ENCODE assay signal across 21 cellular contexts in the genomic region with DNA sequence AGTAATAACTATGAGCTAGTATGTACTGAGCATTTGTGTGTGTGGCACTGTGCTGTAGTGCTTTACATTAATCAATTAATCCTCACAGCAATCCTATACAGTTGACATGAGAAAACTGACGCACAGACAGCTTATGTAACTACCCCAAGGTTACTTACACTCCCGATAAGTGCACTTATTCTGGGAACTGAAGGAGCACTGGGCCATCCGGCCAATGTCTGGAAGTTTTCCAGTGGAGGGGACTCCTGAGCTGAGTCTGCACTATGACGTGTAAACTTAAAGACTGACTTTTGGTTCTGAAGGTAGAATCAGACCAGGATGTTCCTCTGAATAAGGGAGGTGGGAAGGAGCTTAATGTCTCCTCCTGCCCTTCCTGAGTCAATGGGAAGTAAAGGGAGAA. TPM values are rescaled to one million over a fixed set of nuclear protein-coding genes. Genes with fewer than 3 reads are reported as not detected.
"Had no signal": no experiment of that assay in that cellular context is flagged by ENCODE, and none has a peak within 500 bp of the region (broad histone marks: within the 10 kb centered on the region; RNA-seq: fewer than 3 reads in every experiment).

No MANE protein-coding gene starts in this region.

- H3K27ac ChIP-seq: epithelial cell of prostate, foreskin keratinocyte, thyroid gland had no signal

- H3K36me3 Mint-ChIP-seq: activated CD8-positive, alpha-beta memory T cell treated with anti-CD3 and anti-CD28 coated beads, Interleukin-2, amount 10 ng/mL, durations not matched to agents 7 days and 5 days; activated naive CD8-positive, alpha-beta T cell treated with anti-CD3 and anti-CD28 coated beads for 36 hours; natural killer cell had no signal

- H3K4me1 ChIP-seq: foreskin keratinocyte had no signal

- H3K36me3 ChIP-seq: thyroid gland had no signal

- H3K4me1 Mint-ChIP-seq: activated B cell treated with CpG ODN at 0.5 μM for 24 hours; activated CD4-positive, alpha-beta memory T cell treated with anti-CD3 and anti-CD28 coated beads, Interleukin-2, amount 10 ng/mL, durations not matched to agents 7 days and 5 days; activated CD8-positive, alpha-beta memory T cell treated with anti-CD3 and anti-CD28 coated beads, Interleukin-2, amount 10 ng/mL, durations not matched to agents 7 days and 5 days had no signal

- FAIRE-seq: TTC549, urothelium cell line had no signal

- DNase-seq: activated B cell treated with CpG ODN at 0.5 μM for 24 hours; activated CD4-positive, alpha-beta memory T cell treated with anti-CD3 and anti-CD28 coated beads, Interleukin-2, amount 10 ng/mL, durations not matched to agents 7 days and 5 days; activated CD4-positive, alpha-beta T cell treated with anti-CD3 and anti-CD28 coated beads for 4 hours; activated CD8-positive, alpha-beta memory T cell treated with anti-CD3 and anti-CD28 coated beads, Interleukin-2, amount 10 ng/mL, durations not matched to agents 7 days and 5 days; activated naive CD8-positive, alpha-beta T cell treated with anti-CD3 and anti-CD28 coated beads for 36 hours; amygdala; caudate nucleus; effector memory CD8-positive, alpha-beta T cell; kidney glomerular epithelial cell; natural killer cell; stimulated activated CD4-positive, alpha-beta T cell treated with anti-CD3 and anti-CD28 coated beads, Interleukin-12 subunit alpha, Interleukin-12 subunit beta, amount 100 ng/mL, for 4 hours; stimulated activated CD4-positive, alpha-beta T cell treated with anti-CD3 and anti-CD28 coated beads, Interleukin-1b, Interleukin-23, amount 100 ng/mL, for 48 hours; stimulated activated CD8-positive, alpha-beta memory T cell treated with anti-CD3 and anti-CD28 coated beads, Interleukin-4, amount 100 ng/mL, for 48 hours; stimulated activated naive CD4-positive, alpha-beta T cell; thyroid gland had no signal

- H3K27me3 ChIP-seq: body of pancreas had no signal

- H3K9me3 Mint-ChIP-seq: activated B cell treated with CpG ODN at 0.5 μM for 24 hours; activated CD4-positive, alpha-beta memory T cell treated with anti-CD3 and anti-CD28 coated beads, Interleukin-2, amount 10 ng/mL, durations not matched to agents 7 days and 5 days; activated naive CD8-positive, alpha-beta T cell treated with anti-CD3 and anti-CD28 coated beads for 36 hours; effector memory CD8-positive, alpha-beta T cell; natural killer cell; T-helper 2 cell treated with Interferon-gamma antibody and Interleukin-4, amounts not matched to agents 5 μg/mL and 100 μg/mL, for 36 hours had no signal

- H3K4me3 Mint-ChIP-seq: activated B cell treated with CpG ODN at 0.5 μM for 24 hours; activated CD4-positive, alpha-beta memory T cell treated with anti-CD3 and anti-CD28 coated beads, Interleukin-2, amount 10 ng/mL, durations not matched to agents 7 days and 5 days; activated CD8-positive, alpha-beta memory T cell treated with anti-CD3 and anti-CD28 coated beads, Interleukin-2, amount 10 ng/mL, durations not matched to agents 7 days and 5 days; activated naive CD8-positive, alpha-beta T cell treated with anti-CD3 and anti-CD28 coated beads for 36 hours; effector memory CD8-positive, alpha-beta T cell; natural killer cell; T-helper 2 cell treated with Interferon-gamma antibody and Interleukin-4, amounts not matched to agents 5 μg/mL and 100 μg/mL, for 36 hours had no signal

- H3K27ac Mint-ChIP-seq: activated B cell treated with CpG ODN at 0.5 μM for 24 hours; activated CD4-positive, alpha-beta memory T cell treated with anti-CD3 and anti-CD28 coated beads, Interleukin-2, amount 10 ng/mL, durations not matched to agents 7 days and 5 days; activated CD8-positive, alpha-beta memory T cell treated with anti-CD3 and anti-CD28 coated beads, Interleukin-2, amount 10 ng/mL, durations not matched to agents 7 days and 5 days; activated naive CD8-positive, alpha-beta T cell treated with anti-CD3 and anti-CD28 coated beads for 36 hours; effector memory CD8-positive, alpha-beta T cell; natural killer cell; T-helper 2 cell treated with Interferon-gamma antibody and Interleukin-4, amounts not matched to agents 5 μg/mL and 100 μg/mL, for 36 hours had no signal

- H3K9me3 ChIP-seq: body of pancreas, thyroid gland had no signal

- H3K4me3 ChIP-seq: body of pancreas, thyroid gland had no signal

RNA-seq across cellular contexts. Expression of gene TRABD2B, which starts 12.2 kb away (rescaled TPM):
- total RNA-seq: activated B cell treated with CpG ODN at 0.5 μM for 24 hours; activated CD4-positive, alpha-beta memory T cell treated with anti-CD3 and anti-CD28 coated beads, Interleukin-2, amount 10 ng/mL, durations not matched to agents 7 days and 5 days; activated CD8-positive, alpha-beta memory T cell treated with anti-CD3 and anti-CD28 coated beads, Interleukin-2, amount 10 ng/mL, durations not matched to agents 7 days and 5 days; activated naive CD8-positive, alpha-beta T cell treated with anti-CD3 and anti-CD28 coated beads for 36 hours; natural killer cell had no signal
